ENCODE assay signal across 8 cellular contexts in genomic region chr12:106753526-106753925, GRCh38. TPM values are rescaled to one million over a fixed set of nuclear protein-coding genes. Genes with fewer than 3 reads are reported as not detected.
DNase-seq lines count a peak whose midpoint lies in the region; ATAC-seq and TF ChIP-seq lines count a peak whose summit lies in the region.

No MANE protein-coding gene starts in this region.

- WGBS in spleen, 5 donors: 49 to 72% (median 68%) methylated on average over 7 of the region's 7 CpGs

- H3K36me3 ChIP-seq in spleen: no peaks in the 10 kb centered on the region

- intact Hi-C loops in spleen (cut with DNase I; ENCODE audit: low total_unique reads): no loop called here

- H3K27ac ChIP-seq in spleen (no peak overlapping the region), substantia nigra (ENCODE audit: low read depth, low read length, poor library complexity, severe bottlenecking) (no peak overlapping the region)

- peaks cover 0 to 13% (median 9%) of the 10 kb centered on the region in 6 donors for H3K4me1 ChIP-seq in spleen

- ATAC-seq in GM19397 (IDR thresholded peaks at IDR 0.05; ENCODE audit: unreplicated experiment) (peak; percentile 96), HG03196 (IDR thresholded peaks at IDR 0.05; ENCODE audit: unreplicated experiment) (peak; percentile 97)

- no peaks in the 10 kb centered on the region for H3K9me3 Mint-ChIP-seq in glutamatergic neuron (ENCODE audit: unreplicated experiment)
- peaks cover 0 to 1% (median 0%) of the 10 kb centered on the region in 6 donors for H3K9me3 Mint-ChIP-seq in immature natural killer cell

- H3K27ac Mint-ChIP-seq in glutamatergic neuron (ENCODE audit: unreplicated experiment) (no peak overlapping the region), immature natural killer cell (no peak overlapping the region)

- peak; percentile 76 for DNase-seq in activated CD4-positive, alpha-beta T cell treated with anti-CD3 and anti-CD28 coated beads for 48 hours
- DNase-seq in spleen: peak; percentile 87
- DNase-seq in substantia nigra (lab: John Stamatoyannopoulos, UW): no peak
- no peak for DNase-seq in glutamatergic neuron
- DNase-seq in immature natural killer cell: no peak
- no peak for DNase-seq in NCI-H510A treated with DMSO at 0.1 percent for 48 hours (lab: John Stamatoyannopoulos, UW)

- H3K27me3 Mint-ChIP-seq in glutamatergic neuron (ENCODE audit: unreplicated experiment) (peaks cover 3% of the 10 kb centered on the region), immature natural killer cell (ENCODE audit: low read depth in 3 of 3) (peaks cover 0 to 2% (median 0%) of the 10 kb centered on the region in 3 donors)

- H3K4me3 Mint-ChIP-seq in glutamatergic neuron (ENCODE audit: unreplicated experiment) (no peak overlapping the region), immature natural killer cell (no peak overlapping the region)

- H3K9me3 ChIP-seq in spleen: no peaks in the 10 kb centered on the region

- H3K36me3 Mint-ChIP-seq in glutamatergic neuron (ENCODE audit: unreplicated experiment): peaks cover 11% of the 10 kb centered on the region
- peaks cover 0 to 3% (median 0%) of the 10 kb centered on the region in 3 donors for H3K36me3 Mint-ChIP-seq in immature natural killer cell

- TF ChIP-seq CTCF in spleen (IDR thresholded peaks at IDR 0.05 in 8 of 11, conservative IDR thresholded peaks at IDR 0.05 in 3 of 11) (no peak), glutamatergic neuron (IDR thresholded peaks at IDR 0.05; ENCODE audit: partially characterized antibody, unreplicated experiment) (no peak)

- no peaks in the 10 kb centered on the region for H3K4me1 Mint-ChIP-seq in glutamatergic neuron (ENCODE audit: low read depth, unreplicated experiment)
- peaks cover under 1 to 3% of the 10 kb centered on the region in 2 donors for H3K4me1 Mint-ChIP-seq in immature natural killer cell

- H3K4me3 ChIP-seq in spleen: no peak overlapping the region

- no peaks in the 10 kb centered on the region for H3K27me3 ChIP-seq in spleen (replicated peaks in 1 of 7)

- TF ChIP-seq POLR2A in spleen (IDR thresholded peaks at IDR 0.05): no peak

RNA-seq across cellular contexts. Expression of gene RIC8B, which starts 21.0 kb away (rescaled TPM):
- 10 to 100 TPM in 6 of 7 donors, 1 to 10 TPM in 1; 7.9 to 21.3 (median 17.9) TPM for total RNA-seq in spleen
- polyA plus RNA-seq in spleen: 1 to 10 TPM; 1.9 to 3.9 (median 2.4) TPM
- 21.3 TPM for total RNA-seq in glutamatergic neuron (ENCODE audit: unreplicated experiment)
- polyA plus RNA-seq in immature natural killer cell: 1 to 10 TPM; 1.8 to 5.0 (median 4.4) TPM

Comparison
In these comparisons a context has a peak if more than half of its experiments do, and no peak if none do; other contexts are left out.
1. DNase-seq: peak in activated CD4-positive, alpha-beta T cell treated with anti-CD3 and anti-CD28 coated beads for 48 hours (single experiment) and spleen (single experiment); none in substantia nigra (0 of 49), glutamatergic neuron (single experiment), immature natural killer cell (0 of 3) and NCI-H510A treated with DMSO at 0.1 percent for 48 hours (single experiment).